8 cellular contexts compared by ENCODE assay signal in the genomic region with DNA sequence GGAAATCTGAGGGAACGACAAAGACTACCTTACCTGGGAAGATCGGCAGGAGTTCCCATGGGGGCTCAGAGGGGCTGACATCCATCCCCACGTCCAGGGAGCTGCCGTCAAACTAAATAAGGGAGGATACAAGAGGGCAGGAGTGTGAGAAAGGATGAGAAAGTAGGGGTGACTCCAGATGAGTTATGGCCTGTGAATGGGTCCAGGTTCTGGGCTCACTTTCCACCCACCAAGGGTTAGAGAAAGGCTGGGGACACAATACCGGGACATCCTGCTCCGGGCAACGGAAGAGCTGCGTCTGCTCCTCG. TPM values are rescaled to one million over a fixed set of nuclear protein-coding genes. Genes with fewer than 3 reads are reported as not detected.
DNase-seq lines count a peak whose midpoint lies in the region; ATAC-seq and TF ChIP-seq lines count a peak whose summit lies in the region.

No MANE protein-coding gene starts in this region.

- peak overlapping the region; percentile 82 for H2AFZ ChIP-seq in GM23248

- TF ChIP-seq CTCF in WERI-Rb-1 (IDR thresholded peaks at IDR 0.05; ENCODE audit: low read depth, low read length) (no peak), foreskin keratinocyte (conservative IDR thresholded peaks at IDR 0.05) (no peak)

- WGBS in GM23248 (ENCODE audit: low coverage in 1 of 2, low lambda C conversion rate in 2 of 2, missing lambda C conversion rate in 2 of 2), 2 experiments = 2 to 3% methylated on average over 9 of the region's 9 CpGs

- in situ Hi-C loops in GM23248 (cut with MboI) = no loop called here

- H3F3A ChIP-seq in GM23248 (ENCODE audit: insufficient read depth) = no peaks in the 10 kb centered on the region

- no peaks in the 10 kb centered on the region for H3K9me2 ChIP-seq in GM23248 (ENCODE audit: insufficient read depth)

- H3K4me1 ChIP-seq in GM23248 (ENCODE audit: insufficient read depth) (peaks cover 23% of the 10 kb centered on the region), foreskin keratinocyte (peaks cover 7% of the 10 kb centered on the region)

- H3K27me3 ChIP-seq in GM23248 (replicated peaks; ENCODE audit: insufficient read depth) (no peaks in the 10 kb centered on the region), WERI-Rb-1 (ENCODE audit: insufficient read depth, low read depth, severe bottlenecking) (no peaks in the 10 kb centered on the region), foreskin keratinocyte (no peaks in the 10 kb centered on the region)

- no peak for ATAC-seq in foreskin keratinocyte

- peak overlapping the region; percentile 97 for H3K9ac ChIP-seq in GM23248

- H3K36me3 ChIP-seq in GM23248 (ENCODE audit: low read depth) = peaks cover 11% of the 10 kb centered on the region; the same call in 1 of the 2 replicates
- H3K36me3 ChIP-seq in WERI-Rb-1 = peaks cover 43% of the 10 kb centered on the region

- peak overlapping the region; percentile 82 for H3K4me2 ChIP-seq in GM23248 (ENCODE audit: unreplicated experiment)

- H3K79me2 ChIP-seq in GM23248 (ENCODE audit: insufficient read depth) = peaks cover 51% of the 10 kb centered on the region

- H3K9me3 ChIP-seq in GM23248 (ENCODE audit: low read depth) (no peaks in the 10 kb centered on the region), WERI-Rb-1 (ENCODE audit: severe bottlenecking) (no peaks in the 10 kb centered on the region)

- peak overlapping the region; percentile 91 for H3K27ac ChIP-seq in GM23248
- H3K27ac ChIP-seq in WERI-Rb-1 = peak overlapping the region; percentile 87
- peak overlapping the region; percentile 77 for H3K27ac ChIP-seq in foreskin keratinocyte

- DNase-seq in GM23248 = no peak
- no peak for DNase-seq in WERI-Rb-1
- DNase-seq in foreskin keratinocyte = no peak
- DNase-seq in skeletal muscle cell (ENCODE audit: low read depth) = no peak
- DNase-seq in HCEC 1CT = no peak
- DNase-seq in MV-4-11 (lab: John Stamatoyannopoulos, UW) = no peak
- no peak for DNase-seq in NOMO-1 (lab: John Stamatoyannopoulos, UW; ENCODE audit: unreplicated experiment in 2 of 2)
- no peak for DNase-seq in iPS-NIHi11 (ENCODE audit: low spot score)

- H3K4me3 ChIP-seq in GM23248 (peak overlapping the region; percentile 98), WERI-Rb-1 (ENCODE audit: low read depth, low read length) (peak overlapping the region; percentile 88), skeletal muscle cell (ENCODE audit: low read depth, low read length) (peak overlapping the region; percentile 100)

- H4K20me1 ChIP-seq in GM23248 (ENCODE audit: insufficient read depth) = no peaks in the 10 kb centered on the region

RNA-seq across cellular contexts. Expression of a gene that starts 0.7 kb away (rescaled TPM):
- total RNA-seq in GM23248 (2014; rRNA removed; shearing (Covaris generic)) = 33.3 and 37.3 TPM in 2 replicates
- 51.7 and 54.1 TPM in 2 replicates for polyA plus RNA-seq in GM23248 (2016; fragmentation: Nextera tagmentation; extraction: Ambion mirVana)
- total RNA-seq in foreskin keratinocyte = 39.5 and 41.7 TPM in 2 replicates
- polyA plus RNA-seq in foreskin keratinocyte = 51.9 and 54.1 TPM in 2 replicates

RNA-seq across cellular contexts. Expression of a gene that starts 2.7 kb away (rescaled TPM):
- 2.9 and 5.3 TPM in 2 replicates for total RNA-seq in GM23248 (2014; rRNA removed; shearing (Covaris generic))
- 6.2 and 6.9 TPM in 2 replicates for polyA plus RNA-seq in GM23248 (2016; fragmentation: Nextera tagmentation; extraction: Ambion mirVana)
- 7.5 and 8.6 TPM in 2 replicates for total RNA-seq in foreskin keratinocyte
- 11.0 and 12.5 TPM in 2 replicates for polyA plus RNA-seq in foreskin keratinocyte

RNA-seq across cellular contexts. Expression of a gene that starts 18.2 kb away (rescaled TPM):
- 23.5 and 23.8 TPM in 2 replicates for total RNA-seq in GM23248 (2014; rRNA removed; shearing (Covaris generic))
- polyA plus RNA-seq in GM23248 (2016; fragmentation: Nextera tagmentation; extraction: Ambion mirVana) = 5.2 TPM in 2 replicates
- 0.07 and 0.31 TPM in 2 replicates for total RNA-seq in foreskin keratinocyte
- polyA plus RNA-seq in foreskin keratinocyte = 0.03 and 0.07 TPM in 2 replicates

RNA-seq across cellular contexts. Expression of a gene that starts 24.4 kb away (rescaled TPM):
- total RNA-seq in GM23248 (2014; rRNA removed; shearing (Covaris generic)) = 1.2 TPM in 1 of 2 replicates, not detected in the other
- polyA plus RNA-seq in GM23248 (2016; fragmentation: Nextera tagmentation; extraction: Ambion mirVana) = 2.1 and 2.2 TPM in 2 replicates
- total RNA-seq in foreskin keratinocyte = 0.21 and 0.37 TPM in 2 replicates
- polyA plus RNA-seq in foreskin keratinocyte = 0.45 and 0.75 TPM in 2 replicates

RNA-seq across cellular contexts. Expression of a gene that starts 26.6 kb away (rescaled TPM):
- 12.8 and 16.2 TPM in 2 replicates for total RNA-seq in GM23248 (2014; rRNA removed; shearing (Covaris generic))
- polyA plus RNA-seq in GM23248 (2016; fragmentation: Nextera tagmentation; extraction: Ambion mirVana) = 10.3 and 14.3 TPM in 2 replicates
- 12.1 and 14.0 TPM in 2 replicates for total RNA-seq in foreskin keratinocyte
- 14.1 and 15.6 TPM in 2 replicates for polyA plus RNA-seq in foreskin keratinocyte

Comparison
In these comparisons a context has a peak if more than half of its experiments do, and no peak if none do; other contexts are left out.
1. RNA of a gene that starts 18.2 kb away (total RNA-seq): 23.5 to 23.8 TPM in GM23248; 0.07 to 0.31 TPM in foreskin keratinocyte; every median in the first group is over 10 times any median in the second.
2. Peak in every context shown above with its lines, with median percentiles within 50 percentile points of each other: H3K27ac ChIP-seq and H3K4me3 ChIP-seq.